ENCODE assay signal across 18 cellular contexts in genomic region chr1:28983091-28983490, GRCh38.
DNase-seq lines count a peak whose midpoint lies in the region; ATAC-seq and TF ChIP-seq lines count a peak whose summit lies in the region.
"Had no signal": no experiment of that assay in that cellular context is flagged by ENCODE, and none has a peak within 500 bp of the region (broad histone marks: within the 10 kb centered on the region; RNA-seq: fewer than 3 reads in every experiment).

No MANE protein-coding gene starts in this region.

- H3K9me2 ChIP-seq in hepatocyte (replicated peaks; ENCODE audit: insufficient read depth) = no peaks in the 10 kb centered on the region

- TF ChIP-seq CTCF in left ventricle myocardium inferior (IDR thresholded peaks at IDR 0.05; ENCODE audit: borderline replicate concordance) (no peak), hepatocyte (IDR thresholded peaks at IDR 0.05; ENCODE audit: poor library complexity) (no peak), nephron progenitor cell (IDR thresholded peaks at IDR 0.05) (no peak)

- H3K4me1 ChIP-seq in left ventricle myocardium inferior = peaks cover 32% of the 10 kb centered on the region
- H3K4me1 ChIP-seq in hepatocyte (ENCODE audit: insufficient read depth) = peaks cover 13% of the 10 kb centered on the region

- H3K27ac ChIP-seq in left ventricle myocardium inferior (replicated peaks) (peak overlapping the region; percentile 74), hepatocyte (peak overlapping the region; percentile 60)

- H3K36me3 Mint-ChIP-seq in nephron progenitor cell (ENCODE audit: low read depth) = peaks cover 44% of the 10 kb centered on the region

- WGBS in hepatocyte (ENCODE audit: low lambda C conversion rate, missing lambda C conversion rate) = 97% methylated on average over 1 of the region's 1 CpG

- DNase-seq in left ventricle myocardium inferior = no peak
- no peak for DNase-seq in Right ventricle myocardium superior
- DNase-seq in hepatocyte (ENCODE audit: low spot score) = no peak
- DNase-seq in nephron progenitor cell = no peak
- no peak for DNase-seq in NCI-H146 treated with DMSO at 0.1 percent for 48 hours (lab: John Stamatoyannopoulos, UW; ENCODE audit: unreplicated experiment)
- DNase-seq in NCI-H82 (lab: John Stamatoyannopoulos, UW) = no peak
- DNase-seq: ACHN; CD4-positive, alpha-beta memory T cell; DND-41; GDM1; KBM-7; NCI-H1048; NCI-H1694; NCI-H2107; NCI-H226; NCI-H526 had no signal

- H3K4me2 ChIP-seq in hepatocyte = no peak overlapping the region
- H3K4me2 ChIP-seq: GM23338 had no signal

- peak overlapping the region; percentile 69 for H3K27ac Mint-ChIP-seq in nephron progenitor cell

- no peak overlapping the region for H3K4me3 Mint-ChIP-seq in nephron progenitor cell
- H3K4me3 Mint-ChIP-seq: GM23338 had no signal

- no peaks in the 10 kb centered on the region for H4K20me1 ChIP-seq in hepatocyte (ENCODE audit: insufficient read depth, poor library complexity, severe bottlenecking)

- H3K4me1 Mint-ChIP-seq in nephron progenitor cell = peaks cover 34% of the 10 kb centered on the region

- ATAC-seq in Right ventricle myocardium superior (ENCODE audit: poor library complexity) (no peak), GM21528 (IDR thresholded peaks at IDR 0.05; ENCODE audit: low FRiP score, unreplicated experiment) (no peak)

- peaks cover 34% of the 10 kb centered on the region for H3K79me2 ChIP-seq in hepatocyte

- H3K27me3 Mint-ChIP-seq in nephron progenitor cell (ENCODE audit: low read depth, poor library complexity) = no peaks in the 10 kb centered on the region
- H3K27me3 Mint-ChIP-seq: CD4-positive, alpha-beta memory T cell had no signal

- H3K4me3 ChIP-seq in left ventricle myocardium inferior (no peak overlapping the region), hepatocyte (no peak overlapping the region)
- H3K4me3 ChIP-seq: GM23338 had no signal

- H3K36me3 ChIP-seq in left ventricle myocardium inferior = peaks cover 4% of the 10 kb centered on the region
- no peaks in the 10 kb centered on the region for H3K36me3 ChIP-seq in hepatocyte (replicated peaks; ENCODE audit: insufficient read depth, low read depth)

- H3K27me3 ChIP-seq in left ventricle myocardium inferior (ENCODE audit: low read depth) = no peaks in the 10 kb centered on the region
- no peaks in the 10 kb centered on the region for H3K27me3 ChIP-seq in hepatocyte

- intact Hi-C loops in left ventricle myocardium inferior (cut with micrococcal nuclease) = no loop called here
- intact Hi-C loops in Right ventricle myocardium superior (cut with DNase I) = no loop called here

- no peak overlapping the region for H2AFZ ChIP-seq in hepatocyte
- H2AFZ ChIP-seq: GM23338 had no signal

- H3K9me3 ChIP-seq in left ventricle myocardium inferior (replicated peaks) (no peaks in the 10 kb centered on the region), hepatocyte (ENCODE audit: low read depth) (no peaks in the 10 kb centered on the region)

- peaks cover 22% of the 10 kb centered on the region for H3K9me3 Mint-ChIP-seq in nephron progenitor cell
- H3K9me3 Mint-ChIP-seq: CD4-positive, alpha-beta memory T cell had no signal
